In the genomic region with DNA sequence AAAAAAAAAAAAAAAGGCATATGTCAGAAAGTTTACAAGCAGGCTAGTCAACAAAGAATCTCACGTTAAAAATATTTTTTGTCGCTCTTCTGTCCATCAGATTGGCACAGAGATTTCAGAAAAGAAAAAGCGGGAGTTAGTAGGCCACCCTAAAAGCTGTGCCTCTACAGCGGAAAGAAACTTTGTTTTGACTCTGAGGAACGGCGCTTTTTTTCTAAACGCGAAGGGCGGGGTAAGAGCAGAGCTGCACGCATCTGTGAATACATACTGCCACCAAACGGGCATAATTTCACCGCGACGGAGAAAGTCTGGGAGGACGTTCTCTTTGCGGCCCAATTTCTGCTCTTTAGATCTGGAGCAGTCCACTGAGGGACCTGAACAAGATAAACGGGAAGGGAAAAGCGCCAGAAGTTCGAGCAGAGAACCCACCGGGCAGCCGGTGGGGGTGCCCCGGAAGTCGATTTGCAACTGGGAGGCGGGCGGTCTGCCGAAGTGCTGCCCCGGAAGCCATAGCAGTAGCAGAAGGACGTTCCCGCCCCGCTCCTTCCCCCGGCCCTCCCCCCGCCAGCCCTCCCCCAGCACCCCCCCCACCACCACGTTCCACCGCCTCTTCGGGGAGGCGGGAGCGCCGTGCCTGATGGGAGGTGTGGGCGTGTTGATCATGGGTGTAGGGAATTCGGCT, we compare ENCODE assay signal across 8 cellular contexts. TPM values are rescaled to one million over a fixed set of nuclear protein-coding genes. Genes with fewer than 3 reads are reported as not detected.
DNase-seq lines count a peak whose midpoint lies in the region; ATAC-seq, FAIRE-seq and TF ChIP-seq lines count a peak whose summit lies in the region.
"Not testable (repeated sequence)": the region's sequence is repeated elsewhere in the genome, so short reads cannot be mapped to it uniquely, and the experiment has no call there.

No MANE protein-coding gene starts in this region.

- no CpG with 5 or more reads among the region's 40 CpGs for WGBS in aorta, 2 donors

- ATAC-seq in GM18861 (IDR thresholded peaks at IDR 0.05; ENCODE audit: unreplicated experiment) (peak; percentile 37), GM21576 (IDR thresholded peaks at IDR 0.05; ENCODE audit: unreplicated experiment) (peak; percentile 46), HG03060 (IDR thresholded peaks at IDR 0.05; ENCODE audit: low read depth, unreplicated experiment) (peak; percentile 36), aorta (ENCODE audit: low FRiP score) (peak; percentile 92)
- ATAC-seq in activated CD8-positive, alpha-beta T cell treated with anti-CD3 and anti-CD28 coated beads for 36 hours: peak; percentile 60
- ATAC-seq in naive thymus-derived CD8-positive, alpha-beta T cell: peak; percentile 54 to 63

- peaks cover 14% of the 10 kb centered on the region for H3K4me1 Mint-ChIP-seq in activated CD8-positive, alpha-beta T cell treated with anti-CD3 and anti-CD28 coated beads for 36 hours (ENCODE audit: low read depth)
- H3K4me1 Mint-ChIP-seq in naive thymus-derived CD8-positive, alpha-beta T cell: peaks cover 7 to 22% (median 16%) of the 10 kb centered on the region in 4 donors

- not testable (repeated sequence) for H3K9me3 Mint-ChIP-seq in activated CD8-positive, alpha-beta T cell treated with anti-CD3 and anti-CD28 coated beads for 36 hours; naive thymus-derived CD8-positive, alpha-beta T cell

- not testable (repeated sequence) for TF ChIP-seq CTCF in activated CD8-positive, alpha-beta T cell treated with anti-CD3 and anti-CD28 coated beads for 36 hours (IDR thresholded peaks at IDR 0.05); endothelial cell of umbilical vein (IDR thresholded peaks at IDR 0.05; ENCODE audit: extremely low read depth in 1 of 2, insufficient read depth in 1 of 2, low read depth in 1 of 2, low read length in 2 of 2)

- H3K27me3 Mint-ChIP-seq in activated CD8-positive, alpha-beta T cell treated with anti-CD3 and anti-CD28 coated beads for 36 hours; naive thymus-derived CD8-positive, alpha-beta T cell: not testable (repeated sequence)

- H3K27ac Mint-ChIP-seq in activated CD8-positive, alpha-beta T cell treated with anti-CD3 and anti-CD28 coated beads for 36 hours: peak overlapping the region; percentile 97
- peak overlapping the region; percentile 90 to 100 (median 98) for H3K27ac Mint-ChIP-seq in naive thymus-derived CD8-positive, alpha-beta T cell

- not testable (repeated sequence) for BruUV-seq in endothelial cell of umbilical vein (replicated peaks; lab: Mats Ljungman, UMichigan)

- H3K4me3 Mint-ChIP-seq in activated CD8-positive, alpha-beta T cell treated with anti-CD3 and anti-CD28 coated beads for 36 hours: peak overlapping the region; percentile 75
- peak overlapping the region; percentile 74 to 87 (median 84) for H3K4me3 Mint-ChIP-seq in naive thymus-derived CD8-positive, alpha-beta T cell

- CTCF ChIA-PET in activated CD8-positive, alpha-beta T cell treated with anti-CD3 and anti-CD28 coated beads for 36 hours (lab: Charles Lee): interaction anchor here (1.4 kb wide), 1 partner anchor 104 kb away, joined by 4 read pairs; no protein-coding TSS in a partner anchor
- CTCF ChIA-PET in endothelial cell of umbilical vein (lab: Charles Lee): not testable (repeated sequence)

- H3K27ac ChIP-seq in Karpas-422 (ENCODE audit: low read length) (peak overlapping the region; percentile 92), endothelial cell of umbilical vein (ENCODE audit: insufficient read depth, low read depth, low read length) (peak overlapping the region; percentile 42)
- not testable (repeated sequence) for H3K27ac ChIP-seq in aorta (ENCODE audit: low read depth in 1 of 2, low read length in 2 of 2)

- H3K4me3 ChIP-seq in Karpas-422 (ENCODE audit: low read length); endothelial cell of umbilical vein (replicated peaks in 1 of 3; ENCODE audit: insufficient read depth in 1 of 3, low read depth in 1 of 3, low read length in 3 of 3); aorta (ENCODE audit: low read length in 2 of 2): not testable (repeated sequence)

- not testable (repeated sequence) for H3K9me3 ChIP-seq in Karpas-422 (ENCODE audit: low read length); endothelial cell of umbilical vein (replicated peaks; ENCODE audit: control insufficient read depth, insufficient read depth, low read length); aorta (ENCODE audit: control insufficient read depth, low read length)

- not testable (repeated sequence) for H3K36me3 Mint-ChIP-seq in activated CD8-positive, alpha-beta T cell treated with anti-CD3 and anti-CD28 coated beads for 36 hours (ENCODE audit: low read depth); naive thymus-derived CD8-positive, alpha-beta T cell

- H3K4me1 ChIP-seq in Karpas-422 (ENCODE audit: low read length) (peaks cover 28% of the 10 kb centered on the region), endothelial cell of umbilical vein (ENCODE audit: control insufficient read depth, extremely low read depth, insufficient read depth, low read length) (peaks cover 21% of the 10 kb centered on the region)
- H3K4me1 ChIP-seq in aorta (ENCODE audit: control insufficient read depth in 1 of 2, insufficient read depth in 2 of 2, low read length in 2 of 2): not testable (repeated sequence)

- H3K36me3 ChIP-seq in Karpas-422 (ENCODE audit: insufficient read depth, low read length); endothelial cell of umbilical vein (ENCODE audit: control insufficient read depth in 2 of 2, extremely low read depth in 1 of 2, insufficient read depth in 2 of 2, low read length in 2 of 2); aorta (ENCODE audit: control insufficient read depth in 1 of 2, insufficient read depth in 2 of 2, low read length in 1 of 2): not testable (repeated sequence)

- not testable (repeated sequence) for H4K20me1 ChIP-seq in Karpas-422 (ENCODE audit: insufficient read depth, low read depth, low read length); endothelial cell of umbilical vein (replicated peaks; ENCODE audit: control insufficient read depth, extremely low read depth, insufficient read depth, low read length)

- dilution Hi-C loops in endothelial cell of umbilical vein (cut with MboI; ENCODE audit: extremely low pct_ligation_motif_present, low sequenced_read_pairs): not testable (repeated sequence)

- not testable (repeated sequence) for TF ChIP-seq POLR2A in endothelial cell of umbilical vein (IDR thresholded peaks at IDR 0.05; ENCODE audit: low read depth, low read length)

- H2AFZ ChIP-seq in Karpas-422 (ENCODE audit: low read length); endothelial cell of umbilical vein (ENCODE audit: low read depth, low read length): not testable (repeated sequence)

- not testable (repeated sequence) for H3K27me3 ChIP-seq in Karpas-422 (ENCODE audit: low read length); endothelial cell of umbilical vein (ENCODE audit: control insufficient read depth in 2 of 2, insufficient read depth in 2 of 2, low read length in 2 of 2); aorta (ENCODE audit: control insufficient read depth in 1 of 2, insufficient read depth in 2 of 2, low read length in 1 of 2)

- POLR2A ChIA-PET in activated CD8-positive, alpha-beta T cell treated with anti-CD3 and anti-CD28 coated beads for 36 hours (lab: Charles Lee): interaction anchor here (1.2 kb wide), 1 partner anchor 23 kb away, joined by 14 read pairs; a partner anchor contains a TSS
- POLR2A ChIA-PET in endothelial cell of umbilical vein (lab: Charles Lee): not testable (repeated sequence)
- POLR2A ChIA-PET in naive thymus-derived CD8-positive, alpha-beta T cell (lab: Charles Lee): interaction anchor here (1.0 to 2.6 kb wide), 2 partner anchors 24 to 1535 kb away, joined by 5 to 14 read pairs; a partner anchor contains a TSS

- peak; percentile 76 for FAIRE-seq in endothelial cell of umbilical vein (lab: Jason Lieb, UNC)

- not testable (repeated sequence) for H3K9me2 ChIP-seq in Karpas-422 (replicated peaks; ENCODE audit: insufficient read depth, low read length)

- H3K9me1 ChIP-seq in endothelial cell of umbilical vein (replicated peaks; ENCODE audit: control insufficient read depth, extremely low read depth, insufficient read depth, low read length): not testable (repeated sequence)

- intact Hi-C loops in activated CD8-positive, alpha-beta T cell treated with anti-CD3 and anti-CD28 coated beads for 36 hours (cut with micrococcal nuclease); aorta (cut with DNase I): not testable (repeated sequence)
- intact Hi-C loops in endothelial cell of umbilical vein (cut with micrococcal nuclease): loop anchor here (5.0 kb wide), 1 partner anchor 1873 kb away; no protein-coding TSS in a partner anchor

- H3K4me2 ChIP-seq in Karpas-422 (ENCODE audit: low read depth, low read length, poor library complexity, severe bottlenecking): peak overlapping the region; percentile 73
- not testable (repeated sequence) for H3K4me2 ChIP-seq in endothelial cell of umbilical vein (ENCODE audit: insufficient read depth, low read length)

- not testable (repeated sequence) for DNase-seq in Karpas-422; activated CD8-positive, alpha-beta T cell treated with anti-CD3 and anti-CD28 coated beads for 36 hours; endothelial cell of umbilical vein (ENCODE audit: low read depth, low spot score); naive thymus-derived CD8-positive, alpha-beta T cell; aorta

- not testable (repeated sequence) for H3K79me2 ChIP-seq in Karpas-422 (ENCODE audit: low read length); endothelial cell of umbilical vein (ENCODE audit: control insufficient read depth, insufficient read depth, low read length)

- 0 out of 2 replicates have a peak overlapping the region, but pooled peaks have one; percentile 78 for H3K9ac ChIP-seq in Karpas-422 (ENCODE audit: low read length)
- not testable (repeated sequence) for H3K9ac ChIP-seq in endothelial cell of umbilical vein (replicated peaks; ENCODE audit: extremely low read depth, insufficient read depth, low read length)

RNA-seq across cellular contexts. Expression of a gene that starts 23.6 kb away (rescaled TPM):
- 8.3 and 17.2 TPM in 2 replicates for total RNA-seq in Karpas-422 (2014; rRNA removed; shearing (Covaris generic); ENCODE audit: low replicate concordance)
- 10 to 100 TPM; 33.4 to 36.1 TPM for total RNA-seq in activated CD8-positive, alpha-beta T cell treated with anti-CD3 and anti-CD28 coated beads for 36 hours
- total RNA-seq in endothelial cell of umbilical vein: 24.9 and 25.3 TPM in 2 replicates
- polyA plus RNA-seq in endothelial cell of umbilical vein: 16.9 and 17.8 TPM in 2 replicates
- 26.6 and 34.3 TPM in 2 replicates for polyA plus RNA-seq in endothelial cell of umbilical vein (2011; cell fraction: cytosol; rRNA removed)
- polyA plus RNA-seq in endothelial cell of umbilical vein (2011; cell fraction: nucleus; rRNA removed): 11.6 and 13.1 TPM in 2 replicates
- polyA plus RNA-seq in endothelial cell of umbilical vein (2012): 42.3 and 67.6 TPM in 2 replicates
- 15.6 and 16.7 TPM in 2 replicates for polyA minus RNA-seq in endothelial cell of umbilical vein
- not detected for polyA minus RNA-seq in endothelial cell of umbilical vein (2011; cell fraction: cytosol; rRNA and poly(A)+ RNA removed)
- 3.8 and 8.8 TPM in 2 replicates for polyA minus RNA-seq in endothelial cell of umbilical vein (2011; cell fraction: nucleus; rRNA and poly(A)+ RNA removed)
- 10 to 100 TPM; 23.9 to 26.3 TPM for total RNA-seq in naive thymus-derived CD8-positive, alpha-beta T cell
- 10 to 100 TPM; 31.6 to 54.1 (median 36.9) TPM for polyA plus RNA-seq in naive thymus-derived CD8-positive, alpha-beta T cell
- total RNA-seq in aorta: 10 to 100 TPM; 20.0 to 20.7 TPM
- 10 to 100 TPM; 27.4 to 28.8 TPM for polyA plus RNA-seq in aorta

Comparison
In these comparisons a context has a peak if more than half of its experiments do, and no peak if none do; other contexts are left out.
1. ATAC-seq: peak in every context shown above with its lines; median percentile 92 in aorta; 60 in activated CD8-positive, alpha-beta T cell treated with anti-CD3 and anti-CD28 coated beads for 36 hours; 58 in naive thymus-derived CD8-positive, alpha-beta T cell; 46 in GM21576; 37 in GM18861; 36 in HG03060.